In genomic region chr18:53698907-53699306, GRCh38 we compare ENCODE assay signal across 8 cellular contexts.
DNase-seq lines count a peak whose midpoint lies in the region; ATAC-seq and TF ChIP-seq lines count a peak whose summit lies in the region.

No MANE protein-coding gene starts in this region.

- POLR2A ChIA-PET in Panc1 (lab: Charles Lee), result no interaction called here

- no TSS peak for BruUV-seq in Panc1 (replicated peaks; lab: Mats Ljungman, UMichigan)

- TF ChIP-seq CTCF in Panc1 (IDR thresholded peaks at IDR 0.05), result peak; percentile 38
- no peak for TF ChIP-seq CTCF in glutamatergic neuron (IDR thresholded peaks at IDR 0.05; ENCODE audit: partially characterized antibody, unreplicated experiment)

- no peaks in the 10 kb centered on the region for H3K36me3 ChIP-seq in Panc1 (ENCODE audit: control insufficient read depth, insufficient read depth, low read length)

- no peaks in the 10 kb centered on the region for H3K27me3 ChIP-seq in Panc1 (ENCODE audit: control insufficient read depth, insufficient read depth, low read length)

- no peak overlapping the region for H3K4me3 ChIP-seq in Panc1 (ENCODE audit: low read depth in 2 of 2, low read length in 2 of 2)

- peaks cover 3% of the 10 kb centered on the region for H3K9me3 Mint-ChIP-seq in glutamatergic neuron (ENCODE audit: unreplicated experiment)

- in situ Hi-C loops in Panc1 (cut with HindIII; ENCODE audit: low pct_unique_long_range_greater_than_20kb, low sequenced_read_pairs), result no loop called here

- CTCF ChIA-PET in Panc1 (lab: Charles Lee), result interaction anchor here (1.3 kb wide), 1 partner anchor 421 kb away, joined by 3 read pairs; no protein-coding TSS in a partner anchor

- DNase-seq in ELR (ENCODE audit: low read depth) (peak; percentile 2), Panc1 (ENCODE audit: low read depth, low spot score) (no peak), glutamatergic neuron (peak; percentile 69), stromal cell of bone marrow (ENCODE audit: low read depth) (peak; percentile 24), COLO668 (lab: John Stamatoyannopoulos, UW; ENCODE audit: unreplicated experiment) (no peak)
- DNase-seq in stimulated activated CD4-positive, alpha-beta T cell treated with anti-CD3 and anti-CD28 coated beads, Interleukin-2, amount 100 ng/mL, for 48 hours, result no peak

- H3K27me3 Mint-ChIP-seq in glutamatergic neuron (ENCODE audit: unreplicated experiment), result no peaks in the 10 kb centered on the region

- peak overlapping the region; percentile 6 for H3K4me3 Mint-ChIP-seq in glutamatergic neuron (ENCODE audit: unreplicated experiment)

- no peak overlapping the region for H3K27ac ChIP-seq in Panc1 (ENCODE audit: low read length)

- ATAC-seq in HG03135 (IDR thresholded peaks at IDR 0.05; ENCODE audit: unreplicated experiment), result peak; percentile 58
- ATAC-seq in Panc1, result no peak
- ATAC-seq in GM21367 (IDR thresholded peaks at IDR 0.05; ENCODE audit: unreplicated experiment), result no peak

- peak overlapping the region; percentile 52 for H3K27ac Mint-ChIP-seq in glutamatergic neuron (ENCODE audit: unreplicated experiment)

- no peaks in the 10 kb centered on the region for H3K36me3 Mint-ChIP-seq in glutamatergic neuron (ENCODE audit: unreplicated experiment)

- peaks cover 12% of the 10 kb centered on the region for H3K4me1 Mint-ChIP-seq in glutamatergic neuron (ENCODE audit: low read depth, unreplicated experiment)

- intact Hi-C loops in Panc1 (cut with micrococcal nuclease; ENCODE audit: unreplicated experiment), result loop anchor here (10.0 kb wide), 1 partner anchor 416 kb away; no protein-coding TSS in a partner anchor

- H3K9me3 ChIP-seq in Panc1 (ENCODE audit: control insufficient read depth, insufficient read depth, low read depth, low read length), result no peaks in the 10 kb centered on the region

- H3K4me1 ChIP-seq in Panc1 (ENCODE audit: control insufficient read depth, insufficient read depth, low read length), result no peaks in the 10 kb centered on the region

Comparison
In these comparisons a context has a peak if more than half of its experiments do, and no peak if none do; other contexts are left out.
1. DNase-seq: peak in ELR (single experiment), glutamatergic neuron (single experiment) and stromal cell of bone marrow (single experiment); none in Panc1 (single experiment), COLO668 (single experiment) and stimulated activated CD4-positive, alpha-beta T cell treated with anti-CD3 and anti-CD28 coated beads, Interleukin-2, amount 100 ng/mL, for 48 hours (0 of 2).